ENCODE assay signal across 7 cellular contexts in genomic region chr9:131419029-131419614, GRCh38. TPM values are rescaled to one million over a fixed set of nuclear protein-coding genes. Genes with fewer than 3 reads are reported as not detected.
A peak's percentile ranks its signal among the peaks of the same experiment; 100 is the strongest.
DNase-seq lines count a peak whose midpoint lies in the region; ATAC-seq and TF ChIP-seq lines count a peak whose summit lies in the region.

No MANE protein-coding gene starts in this region.

- CTCF ChIA-PET in T-cell (lab: Charles Lee), result interaction anchor here in 1 of 2 donors (0.6 kb wide), 1 partner anchor 66 kb away, joined by 3 read pairs; no protein-coding TSS in a partner anchor

- H3K9ac ChIP-seq in rectal smooth muscle tissue (ENCODE audit: low read length), result no peak overlapping the region

- H3K27ac Mint-ChIP-seq in T-cell, result peak overlapping the region; percentile 83 to 88

- H3K4me1 ChIP-seq in rectal smooth muscle tissue (ENCODE audit: control insufficient read depth, insufficient read depth, low read length) (peaks cover 46% of the 10 kb centered on the region), tibial artery (peaks cover 0 to 87% (median 65%) of the 10 kb centered on the region in 4 donors)

- H3K4me3 Mint-ChIP-seq in T-cell, result peak overlapping the region; percentile 2 to 71 (median 43)

- POLR2A ChIA-PET in T-cell (lab: Charles Lee), result interaction anchor here (0.6 kb wide), 2 partner anchors 29 to 36 kb away, joined by 4 to 5 read pairs; no protein-coding TSS in a partner anchor

- H3K9me3 Mint-ChIP-seq in T-cell, result no peaks in the 10 kb centered on the region

- H3K9me3 ChIP-seq in tibial artery, result no peaks in the 10 kb centered on the region

- no peaks in the 10 kb centered on the region for H3K27me3 ChIP-seq in rectal smooth muscle tissue (ENCODE audit: control insufficient read depth, insufficient read depth, low read length)
- H3K27me3 ChIP-seq in tibial artery, result no peaks in the 10 kb centered on the region

- ATAC-seq in T-cell (replicated peaks in 1 of 4), result peak in 3 of 4 experiments; percentile 33 to 36 (median 34)

- H3K4me3 ChIP-seq in rectal smooth muscle tissue (ENCODE audit: low read length) (no peak overlapping the region), tibial artery (no peak overlapping the region)

- H3K27me3 Mint-ChIP-seq in T-cell, result no peaks in the 10 kb centered on the region

- no peak for TF ChIP-seq CTCF in tibial artery (IDR thresholded peaks at IDR 0.05)

- H3K4me1 Mint-ChIP-seq in T-cell, result peaks cover 91 to 95% (median 94%) of the 10 kb centered on the region in 3 donors

- H3K27ac ChIP-seq in epithelial cell of prostate, result peak overlapping the region; percentile 75
- H3K27ac ChIP-seq in rectal smooth muscle tissue (ENCODE audit: low read depth, low read length), result peak overlapping the region; percentile 30
- H3K27ac ChIP-seq in tibial artery, result peak overlapping the region in 1 of 2 donors; percentile 3

- intact Hi-C loops in tibial artery (cut with DNase I; ENCODE audit: low total_unique reads), result no loop called here

- H3K36me3 Mint-ChIP-seq in T-cell, result peaks cover 11% of the 10 kb centered on the region

- peak; percentile 60 for DNase-seq in EH (ENCODE audit: low read depth)
- DNase-seq in T-cell, result no peak
- no peak for DNase-seq in epithelial cell of prostate (ENCODE audit: low read depth, low spot score)
- no peak for DNase-seq in tibial artery
- DNase-seq in foreskin melanocyte, result no peak
- no peak for DNase-seq in NCI-H2196 (lab: John Stamatoyannopoulos, UW; ENCODE audit: unreplicated experiment)

- no peaks in the 10 kb centered on the region for H3K36me3 ChIP-seq in rectal smooth muscle tissue (ENCODE audit: control insufficient read depth, insufficient read depth, low read length)
- H3K36me3 ChIP-seq in tibial artery, result no peaks in the 10 kb centered on the region

RNA-seq across cellular contexts. Expression of gene PRRC2B, which starts 25.2 kb away (rescaled TPM):
- total RNA-seq in T-cell, result 100 to 1,000 TPM; 259 to 375 (median 370) TPM
